Comparison of ENCODE assay signal across 11 cellular contexts in genomic region chr11:102438311-102439062, GRCh38. TPM values are rescaled to one million over a fixed set of nuclear protein-coding genes. Genes with fewer than 3 reads are reported as not detected.
DNase-seq lines count a peak whose midpoint lies in the region; ATAC-seq and TF ChIP-seq lines count a peak whose summit lies in the region.
"Had no signal": no experiment of that assay in that cellular context is flagged by ENCODE, and none has a peak within 500 bp of the region (broad histone marks: within the 10 kb centered on the region; RNA-seq: fewer than 3 reads in every experiment).

No MANE protein-coding gene starts in this region.

- H3K36me3 Mint-ChIP-seq in activated CD4-positive, alpha-beta memory T cell treated with anti-CD3 and anti-CD28 coated beads for 36 hours: peaks cover 56% of the 10 kb centered on the region
- H3K36me3 Mint-ChIP-seq in stimulated activated effector memory CD8-positive, alpha-beta T cell treated with anti-CD3 and anti-CD28 coated beads, Interleukin-12 subunit alpha, Interleukin-12 subunit beta, amount 100 ng/mL, for 72 hours: peaks cover 57% of the 10 kb centered on the region

- CTCF ChIA-PET in HEK293T (lab: Yijun Ruan, JAX): no interaction called here
- CTCF ChIA-PET in activated CD4-positive, alpha-beta memory T cell treated with anti-CD3 and anti-CD28 coated beads for 36 hours (lab: Charles Lee): interaction anchor here (1.2 to 1.5 kb wide), 3 partner anchors 45 to 96 kb away, joined by 3 to 4 read pairs (median 3); no protein-coding TSS in a partner anchor

- H3K4me1 Mint-ChIP-seq in activated CD4-positive, alpha-beta memory T cell treated with anti-CD3 and anti-CD28 coated beads for 36 hours (ENCODE audit: low read depth): peaks cover 91% of the 10 kb centered on the region
- H3K4me1 Mint-ChIP-seq in stimulated activated effector memory CD8-positive, alpha-beta T cell treated with anti-CD3 and anti-CD28 coated beads, Interleukin-12 subunit alpha, Interleukin-12 subunit beta, amount 100 ng/mL, for 72 hours: peaks cover 64% of the 10 kb centered on the region

- intact Hi-C loops in activated CD4-positive, alpha-beta memory T cell treated with anti-CD3 and anti-CD28 coated beads for 36 hours (cut with micrococcal nuclease): loop anchor here (1.0 kb wide), 1 partner anchor 8 kb away; no protein-coding TSS in a partner anchor
- intact Hi-C loops in dorsolateral prefrontal cortex (cut with DNase I): no loop called here

- peaks cover 9% of the 10 kb centered on the region for H3K9me3 Mint-ChIP-seq in activated CD4-positive, alpha-beta memory T cell treated with anti-CD3 and anti-CD28 coated beads for 36 hours
- H3K9me3 Mint-ChIP-seq in stimulated activated effector memory CD8-positive, alpha-beta T cell treated with anti-CD3 and anti-CD28 coated beads, Interleukin-12 subunit alpha, Interleukin-12 subunit beta, amount 100 ng/mL, for 72 hours: no peaks in the 10 kb centered on the region

- no peaks in the 10 kb centered on the region for H3K27me3 Mint-ChIP-seq in activated CD4-positive, alpha-beta memory T cell treated with anti-CD3 and anti-CD28 coated beads for 36 hours

- peak overlapping the region; percentile 40 for H3K27ac Mint-ChIP-seq in activated CD4-positive, alpha-beta memory T cell treated with anti-CD3 and anti-CD28 coated beads for 36 hours
- H3K27ac Mint-ChIP-seq in stimulated activated effector memory CD8-positive, alpha-beta T cell treated with anti-CD3 and anti-CD28 coated beads, Interleukin-12 subunit alpha, Interleukin-12 subunit beta, amount 100 ng/mL, for 72 hours: peak overlapping the region; percentile 20

- POLR2A ChIA-PET in HEK293T (lab: Yijun Ruan, JAX): no interaction called here
- POLR2A ChIA-PET in activated CD4-positive, alpha-beta memory T cell treated with anti-CD3 and anti-CD28 coated beads for 36 hours (lab: Charles Lee): no interaction called here

- H3K27ac ChIP-seq in dorsolateral prefrontal cortex: peak overlapping the region in 46 of 59 donors; percentile 2 to 81 (median 60)
- H3K27ac ChIP-seq: breast epithelium had no signal

- no peak for TF ChIP-seq POLR2A in GM18505 (IDR thresholded peaks at IDR 0.05; ENCODE audit: borderline replicate concordance, extremely low read depth, insufficient read depth, insufficient read length)

- peak overlapping the region; percentile 28 for H3K4me3 Mint-ChIP-seq in activated CD4-positive, alpha-beta memory T cell treated with anti-CD3 and anti-CD28 coated beads for 36 hours
- no peak overlapping the region for H3K4me3 Mint-ChIP-seq in stimulated activated effector memory CD8-positive, alpha-beta T cell treated with anti-CD3 and anti-CD28 coated beads, Interleukin-12 subunit alpha, Interleukin-12 subunit beta, amount 100 ng/mL, for 72 hours
- H3K4me3 Mint-ChIP-seq: CD14-positive monocyte had no signal

- ATAC-seq in stimulated activated effector memory CD8-positive, alpha-beta T cell treated with anti-CD3 and anti-CD28 coated beads, Interleukin-12 subunit alpha, Interleukin-12 subunit beta, amount 100 ng/mL, for 72 hours: no peak
- ATAC-seq in HG03565 (IDR thresholded peaks at IDR 0.05; ENCODE audit: unreplicated experiment) (no peak), GM18505 (IDR thresholded peaks at IDR 0.05; ENCODE audit: unreplicated experiment) (no peak)

- no peaks in the 10 kb centered on the region for H3K27me3 ChIP-seq in dorsolateral prefrontal cortex
- H3K27me3 ChIP-seq: breast epithelium had no signal

- TF ChIP-seq CTCF in dorsolateral prefrontal cortex (IDR thresholded peaks at IDR 0.05 in 54 of 56, conservative IDR thresholded peaks at IDR 0.05 in 2 of 56; ENCODE audit: low read depth in 1 of 56, partially characterized antibody in 56 of 56): no peak

- H3K4me3 ChIP-seq in dorsolateral prefrontal cortex: peak overlapping the region in 1 of 59 donors; percentile 13
- H3K4me3 ChIP-seq: breast epithelium had no signal

- DNase-seq in HEK293T (ENCODE audit: extremely low spot score) (no peak), dorsolateral prefrontal cortex (peak in 1 of 10 donors; percentile 31), NCI-H2227 (lab: John Stamatoyannopoulos, UW; ENCODE audit: unreplicated experiment) (no peak)
- peak; percentile 55 for DNase-seq in activated CD4-positive, alpha-beta memory T cell treated with anti-CD3 and anti-CD28 coated beads for 36 hours
- no peak for DNase-seq in stimulated activated effector memory CD8-positive, alpha-beta T cell treated with anti-CD3 and anti-CD28 coated beads, Interleukin-12 subunit alpha, Interleukin-12 subunit beta, amount 100 ng/mL, for 72 hours (ENCODE audit: low spot score in 2 of 2)
- DNase-seq: kidney, NCI-H1105 treated with DMSO at 0.1 percent for 48 hours had no signal

TF ChIP-seq in HEK293T, 16 proteins besides CTCF, POLR2A, EP300 and RAD21:
- TF ChIP-seq L3MBTL2 (conservative IDR thresholded peaks at IDR 0.05) (peak; percentile 52), FOXM1 (IDR thresholded peaks at IDR 0.05; ENCODE audit: borderline replicate concordance) (no peak)

RNA-seq across cellular contexts. Expression of gene TMEM123, which starts 14.1 kb away (rescaled TPM):
- 100 to 1,000 TPM; 175 to 180 TPM for total RNA-seq in activated CD4-positive, alpha-beta memory T cell treated with anti-CD3 and anti-CD28 coated beads for 36 hours
- total RNA-seq in dorsolateral prefrontal cortex: 100 to 1,000 TPM in 9 of 120 experiments, 10 to 100 TPM in 111; 31.8 to 163 (median 68.8) TPM
